In the genomic region with DNA sequence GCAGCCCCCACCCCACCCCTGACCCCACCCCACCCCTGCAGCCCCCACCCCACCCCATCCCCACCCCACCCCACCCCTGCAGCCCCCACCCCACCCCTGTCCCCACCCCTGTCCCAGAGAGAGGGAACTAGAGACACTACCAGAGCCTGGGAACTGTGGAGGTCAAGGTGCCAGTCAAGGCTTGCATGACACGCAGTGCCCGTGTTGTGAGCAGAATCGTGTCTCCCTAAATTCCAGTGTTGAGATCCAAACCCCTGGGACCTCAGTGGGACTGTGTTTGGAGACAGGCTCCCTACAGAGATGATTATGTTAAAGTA, we compare ENCODE assay signal across 14 cellular contexts.
"Had no signal": no experiment of that assay in that cellular context is flagged by ENCODE, and none has a peak within 500 bp of the region (broad histone marks: within the 10 kb centered on the region; RNA-seq: fewer than 3 reads in every experiment).

No MANE protein-coding gene starts in this region.

- FAIRE-seq: endothelial cell of umbilical vein had no signal

- H3K9me3 Mint-ChIP-seq: activated naive CD8-positive, alpha-beta T cell treated with anti-CD3 and anti-CD28 coated beads, Interleukin-2, amount 10 ng/mL, durations not matched to agents 7 days and 5 days; activated T-helper 1 cell treated with anti-CD3 and anti-CD28 coated beads, Interleukin-12 subunit alpha, Interleukin-12 subunit beta, Interleukin-2, Interleukin-4 antibody, amounts not matched to agents 30 ng/mL and 10 ng/mL and 1 ng/mL, durations not matched to agents 14 hours and 24 hours and 36 hours; nephron progenitor cell; stimulated activated effector memory CD8-positive, alpha-beta T cell treated with anti-CD3 and anti-CD28 coated beads, Interleukin-12 subunit alpha, Interleukin-12 subunit beta, amount 100 ng/mL, for 72 hours had no signal

- H3K36me3 ChIP-seq: esophagus squamous epithelium, ovary, tibial nerve, vagina had no signal

- H3K4me3 ChIP-seq: esophagus squamous epithelium, ovary, tibial nerve, vagina had no signal

- H3K4me3 Mint-ChIP-seq: activated naive CD8-positive, alpha-beta T cell treated with anti-CD3 and anti-CD28 coated beads, Interleukin-2, amount 10 ng/mL, durations not matched to agents 7 days and 5 days; activated T-helper 1 cell treated with anti-CD3 and anti-CD28 coated beads, Interleukin-12 subunit alpha, Interleukin-12 subunit beta, Interleukin-2, Interleukin-4 antibody, amounts not matched to agents 30 ng/mL and 10 ng/mL and 1 ng/mL, durations not matched to agents 14 hours and 24 hours and 36 hours; brain; nephron progenitor cell; stimulated activated effector memory CD8-positive, alpha-beta T cell treated with anti-CD3 and anti-CD28 coated beads, Interleukin-12 subunit alpha, Interleukin-12 subunit beta, amount 100 ng/mL, for 72 hours; T-helper 17 cell had no signal

- DNase-seq: activated CD4-positive, alpha-beta T cell treated with anti-CD3 and anti-CD28 coated beads, Interleukin-2, amount 50 U/mL, for 1 hour; activated naive CD8-positive, alpha-beta T cell treated with anti-CD3 and anti-CD28 coated beads, Interleukin-2, amount 10 ng/mL, durations not matched to agents 7 days and 5 days; effector CD8-positive, alpha-beta T cell; esophagus squamous epithelium; kidney glomerular epithelial cell; nephron progenitor cell; T-helper 17 cell had no signal

- H3K9me3 ChIP-seq: esophagus squamous epithelium, ovary, tibial nerve, vagina had no signal

- H3K27ac ChIP-seq: esophagus squamous epithelium, ovary, tibial nerve, vagina had no signal

- H3K4me1 Mint-ChIP-seq: stimulated activated effector memory CD8-positive, alpha-beta T cell treated with anti-CD3 and anti-CD28 coated beads, Interleukin-12 subunit alpha, Interleukin-12 subunit beta, amount 100 ng/mL, for 72 hours had no signal

- H3K27ac Mint-ChIP-seq: activated naive CD8-positive, alpha-beta T cell treated with anti-CD3 and anti-CD28 coated beads, Interleukin-2, amount 10 ng/mL, durations not matched to agents 7 days and 5 days; activated T-helper 1 cell treated with anti-CD3 and anti-CD28 coated beads, Interleukin-12 subunit alpha, Interleukin-12 subunit beta, Interleukin-2, Interleukin-4 antibody, amounts not matched to agents 30 ng/mL and 10 ng/mL and 1 ng/mL, durations not matched to agents 14 hours and 24 hours and 36 hours; stimulated activated effector memory CD8-positive, alpha-beta T cell treated with anti-CD3 and anti-CD28 coated beads, Interleukin-12 subunit alpha, Interleukin-12 subunit beta, amount 100 ng/mL, for 72 hours; T-helper 17 cell had no signal

- H3K27me3 ChIP-seq: ovary, tibial nerve, vagina had no signal

- ATAC-seq: stimulated activated effector memory CD8-positive, alpha-beta T cell treated with anti-CD3 and anti-CD28 coated beads, Interleukin-12 subunit alpha, Interleukin-12 subunit beta, amount 100 ng/mL, for 72 hours; T-helper 17 cell had no signal

- H3K36me3 Mint-ChIP-seq: activated naive CD8-positive, alpha-beta T cell treated with anti-CD3 and anti-CD28 coated beads, Interleukin-2, amount 10 ng/mL, durations not matched to agents 7 days and 5 days; brain; stimulated activated effector memory CD8-positive, alpha-beta T cell treated with anti-CD3 and anti-CD28 coated beads, Interleukin-12 subunit alpha, Interleukin-12 subunit beta, amount 100 ng/mL, for 72 hours had no signal

- H3K27me3 Mint-ChIP-seq: activated naive CD8-positive, alpha-beta T cell treated with anti-CD3 and anti-CD28 coated beads, Interleukin-2, amount 10 ng/mL, durations not matched to agents 7 days and 5 days had no signal
